In the genomic region with DNA sequence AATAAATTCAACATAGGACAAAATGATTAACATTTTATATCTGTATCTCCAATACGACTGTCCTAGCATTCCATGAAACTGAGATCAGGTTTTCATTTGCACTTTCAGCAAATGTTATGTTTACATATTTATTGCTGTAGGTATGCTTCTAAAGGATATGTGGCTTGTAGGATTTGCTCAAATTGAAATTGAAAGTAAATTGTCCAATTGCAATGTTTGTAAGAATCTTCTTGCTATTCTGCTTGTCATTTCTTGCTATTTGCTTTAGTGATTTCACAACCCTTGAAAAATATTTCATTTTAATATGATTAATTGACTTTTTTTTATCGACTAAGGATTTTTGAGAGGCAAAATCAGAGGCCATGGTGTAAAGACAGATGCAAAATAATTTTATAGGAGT, we compare ENCODE assay signal across 23 cellular contexts.
A peak's percentile ranks its signal among the peaks of the same experiment; 100 is the strongest.
DNase-seq lines count a peak whose midpoint lies in the region; ATAC-seq and TF ChIP-seq lines count a peak whose summit lies in the region.
"Had no signal": no experiment of that assay in that cellular context is flagged by ENCODE, and none has a peak within 500 bp of the region (broad histone marks: within the 10 kb centered on the region; RNA-seq: fewer than 3 reads in every experiment).

No MANE protein-coding gene starts in this region.

- H3K4me2 ChIP-seq in PC-9 = no peak overlapping the region
- H3K4me2 ChIP-seq: A549 had no signal

- DNase-seq in PC-9 (no peak), fibroblast of the aortic adventitia (ENCODE audit: low read depth) (peak; percentile 25), DMS 273 treated with DMSO at 0.1 percent for 48 hours (lab: John Stamatoyannopoulos, UW) (no peak), RPMI8226 (no peak), upper lobe of left lung (no peak), SW 1271 (lab: John Stamatoyannopoulos, UW) (no peak)
- DNase-seq: activated CD4-positive, alpha-beta T cell treated with anti-CD3 and anti-CD28 coated beads, Interleukin-2, amount 50 U/mL, for 1 hour; DMS79 treated with DMSO at 0.1 percent for 48 hours; endodermal cell; esophagus squamous epithelium; GM23248; MV-4-11; naive thymus-derived CD8-positive, alpha-beta T cell; NCI-H1694 treated with DMSO at 0.1 percent for 48 hours; NCI-H748 treated with DMSO at 0.1 percent for 48 hours; SHP77 treated with DMSO at 0.1 percent for 48 hours; trophoblast cell had no signal

- H3K9me2 ChIP-seq in PC-9 (ENCODE audit: insufficient read depth) = peaks cover 4% of the 10 kb centered on the region

- CTCF ChIA-PET in PC-9 (lab: Charles Lee) = no interaction called here

- TF ChIP-seq EP300 in upper lobe of left lung (IDR thresholded peaks at IDR 0.05) = no peak

- H3K4me3 ChIP-seq in ACC112 (ENCODE audit: low read depth, low read length) = no peak overlapping the region
- H3K4me3 ChIP-seq in PC-9 = 0 out of 2 replicates have a peak overlapping the region, but pooled peaks have one; percentile 5
- no peak overlapping the region for H3K4me3 ChIP-seq in fibroblast of the aortic adventitia (ENCODE audit: low read depth, low read length)
- no peak overlapping the region for H3K4me3 ChIP-seq in upper lobe of left lung
- H3K4me3 ChIP-seq: A549, esophagus squamous epithelium, GM23248, K562 had no signal

- peaks cover 41% of the 10 kb centered on the region for H3K4me1 ChIP-seq in ACC112 (ENCODE audit: control insufficient read depth, insufficient read depth, low read length, unreplicated experiment)
- peaks cover 66% of the 10 kb centered on the region for H3K4me1 ChIP-seq in PC-9 (replicated peaks; ENCODE audit: insufficient read depth)
- no peaks in the 10 kb centered on the region for H3K4me1 ChIP-seq in upper lobe of left lung
- H3K4me1 ChIP-seq: A549, esophagus squamous epithelium had no signal

- intact Hi-C loops in PC-9 (cut with micrococcal nuclease; ENCODE audit: unreplicated experiment) = loop anchor here (10.0 kb wide), 1 partner anchor 513 kb away; no protein-coding TSS in a partner anchor

- BruUV-seq in PC-9 (replicated peaks; lab: Mats Ljungman, UMichigan) = no TSS peak

- ATAC-seq in HG02798 (IDR thresholded peaks at IDR 0.05; ENCODE audit: poor library complexity, unreplicated experiment) = peak; percentile 27
- no peak for ATAC-seq in upper lobe of left lung (ENCODE audit: low FRiP score in 2 of 2)
- ATAC-seq: A549; activated naive CD4-positive, alpha-beta T cell treated with anti-CD3 and anti-CD28 coated beads, Interleukin-2, amount 50 U/mL, for 72 hours; activated T-helper 17 cell treated with anti-CD3 and anti-CD28 coated beads, Interleukin-2, amount 50 U/mL, for 72 hours; K562; naive thymus-derived CD8-positive, alpha-beta T cell had no signal

- peak overlapping the region; percentile 49 for H2AFZ ChIP-seq in ACC112 (ENCODE audit: low read length, unreplicated experiment)
- H2AFZ ChIP-seq in PC-9 = no peak overlapping the region
- H2AFZ ChIP-seq: GM23248 had no signal

- POLR2A ChIA-PET in PC-9 (lab: Charles Lee; ENCODE audit: unreplicated experiment) = no interaction called here

- peaks cover 57% of the 10 kb centered on the region for H3F3A ChIP-seq in PC-9 (ENCODE audit: insufficient read depth, low read depth)

- TF ChIP-seq CTCF in PC-9 (conservative IDR thresholded peaks at IDR 0.05) = no peak
- TF ChIP-seq CTCF in fibroblast of the aortic adventitia (IDR thresholded peaks at IDR 0.05; ENCODE audit: insufficient read depth, low read length) = no peak
- TF ChIP-seq CTCF in upper lobe of left lung (IDR thresholded peaks at IDR 0.05) = no peak

- no peak for TF ChIP-seq POLR2A in upper lobe of left lung (IDR thresholded peaks at IDR 0.05)

- 66 to 74% methylated on average over 2 of the region's 2 CpGs for WGBS in upper lobe of left lung, 2 donors

- H3K27me3 ChIP-seq in ACC112 (ENCODE audit: insufficient read depth, low read length) (no peaks in the 10 kb centered on the region), PC-9 (ENCODE audit: insufficient read depth, low read depth) (no peaks in the 10 kb centered on the region), upper lobe of left lung (no peaks in the 10 kb centered on the region)
- H3K27me3 ChIP-seq: esophagus squamous epithelium had no signal

- no peaks in the 10 kb centered on the region for H3K36me3 ChIP-seq in ACC112 (ENCODE audit: insufficient read depth, low read length)
- no peaks in the 10 kb centered on the region for H3K36me3 ChIP-seq in PC-9 (ENCODE audit: low read depth)
- no peaks in the 10 kb centered on the region for H3K36me3 ChIP-seq in upper lobe of left lung
- H3K36me3 ChIP-seq: esophagus squamous epithelium had no signal

- H3K27ac ChIP-seq in ACC112 (ENCODE audit: low read depth, low read length) (no peak overlapping the region), PC-9 (peak overlapping the region; percentile 99; the same call in 1 of the 2 replicates), upper lobe of left lung (no peak overlapping the region)
- H3K27ac ChIP-seq: A549, esophagus squamous epithelium, GM23248 had no signal

- no peaks in the 10 kb centered on the region for H4K20me1 ChIP-seq in PC-9 (ENCODE audit: insufficient read depth)

- peaks cover 19% of the 10 kb centered on the region for H3K9me3 ChIP-seq in PC-9 (ENCODE audit: insufficient read depth, low read depth)
- no peaks in the 10 kb centered on the region for H3K9me3 ChIP-seq in upper lobe of left lung
- H3K9me3 ChIP-seq: A549, esophagus squamous epithelium had no signal

- H3K79me2 ChIP-seq in ACC112 (ENCODE audit: control insufficient read depth, insufficient read depth, low read length, unreplicated experiment) = no peaks in the 10 kb centered on the region
- H3K79me2 ChIP-seq in PC-9 (ENCODE audit: low read depth) = no peaks in the 10 kb centered on the region
